In genomic region chr20:54111460-54111859, GRCh38 we compare ENCODE assay signal across 24 cellular contexts. TPM values are rescaled to one million over a fixed set of nuclear protein-coding genes. Genes with fewer than 3 reads are reported as not detected.
"Had no signal": no experiment of that assay in that cellular context is flagged by ENCODE, and none has a peak within 500 bp of the region (broad histone marks: within the 10 kb centered on the region; RNA-seq: fewer than 3 reads in every experiment).

No MANE protein-coding gene starts in this region.

- H3K4me3 ChIP-seq: MG63, Peyer's patch, SJSA1, SK-N-MC had no signal

- H3K27ac ChIP-seq: HL-60, Peyer's patch, SJSA1, SK-N-MC had no signal

- H3K27me3 ChIP-seq: MG63, Peyer's patch, SJSA1 had no signal

- DNase-seq: IMR-90, Karpas-422, KG1, MG63, NCI-H1092, NCI-H1105 treated with DMSO at 0.1 percent for 48 hours, NCI-H1417 treated with DMSO at 0.1 percent for 48 hours, NCI-H146, NCI-H1694 treated with DMSO at 0.1 percent for 48 hours, NCI-H1930, NCI-H2081, NCI-H2171 treated with DMSO at 0.1 percent for 48 hours, NCI-H345, NCI-H446 treated with DMSO at 0.1 percent for 48 hours, NCI-H510A treated with DMSO at 0.1 percent for 48 hours, NCI-H526, PC-3, Peyer's patch, SIG-M5 had no signal

- ATAC-seq: PC-3, Right ventricle myocardium inferior had no signal

- H3K36me3 ChIP-seq: MG63, Peyer's patch, SJSA1 had no signal

- H3K9me3 ChIP-seq: MG63, Peyer's patch, SJSA1 had no signal

RNA-seq across cellular contexts. Expression of gene BCAS1, which starts 41.1 kb away (rescaled TPM):
- total RNA-seq: Right ventricle myocardium inferior, RPMI7951 had no signal
- polyA plus RNA-seq: IMR-90 had no signal
